ENCODE assay signal across 11 cellular contexts in genomic region chr20:31475032-31475431, GRCh38. TPM values are rescaled to one million over a fixed set of nuclear protein-coding genes. Genes with fewer than 3 reads are reported as not detected.
DNase-seq lines count a peak whose midpoint lies in the region; ATAC-seq and TF ChIP-seq lines count a peak whose summit lies in the region.
"Had no signal": no experiment of that assay in that cellular context is flagged by ENCODE, and none has a peak within 500 bp of the region (broad histone marks: within the 10 kb centered on the region; RNA-seq: fewer than 3 reads in every experiment).

Gene DEFB124 (minus strand): TSS chr20:31475127. CDS start chr20:31473013, 2,114 bp downstream.
Gene REM1 (plus strand): TSS chr20:31475288. CDS start chr20:31476446, 1,158 bp downstream.

- H3K27me3 ChIP-seq in osteoblast (ENCODE audit: insufficient read depth, low read length) = peaks cover 21% of the 10 kb centered on the region

- H3K27ac ChIP-seq in osteoblast (ENCODE audit: low read depth, low read length) = no peak within 1 kb of the TSS

- peak within 1 kb of the TSS; percentile 32 for H3K4me2 ChIP-seq in osteoblast (ENCODE audit: insufficient read depth, low read length)

- no peaks in the 10 kb centered on the region for H3K36me3 ChIP-seq in osteoblast (ENCODE audit: insufficient read depth, low read length)

- ATAC-seq in Right ventricle myocardium inferior = peak; percentile 93
- ATAC-seq in Right ventricle myocardium superior (ENCODE audit: poor library complexity) = peak; percentile 93
- ATAC-seq in GM19351 (IDR thresholded peaks at IDR 0.05; ENCODE audit: unreplicated experiment) = no peak
- ATAC-seq in HG02970 (IDR thresholded peaks at IDR 0.05; ENCODE audit: low FRiP score, unreplicated experiment) = no peak
- no peak for ATAC-seq in GM18909 (IDR thresholded peaks at IDR 0.05; ENCODE audit: poor library complexity, unreplicated experiment)
- ATAC-seq: activated CD8-positive, alpha-beta T cell treated with anti-CD3 and anti-CD28 coated beads for 36 hours had no signal

- H3K79me2 ChIP-seq in osteoblast (ENCODE audit: insufficient read depth, low read length) = no peaks in the 10 kb centered on the region

- DNase-seq in Right ventricle myocardium inferior (ENCODE audit: missing footprints) (peak; percentile 82), cardiac septum (ENCODE audit: low spot score) (no peak), Right ventricle myocardium superior (peak; percentile 76), osteoblast (ENCODE audit: insufficient read length, low spot score, missing footprints) (peak; percentile 75), D341Med (ENCODE audit: low spot score) (no peak)
- DNase-seq: activated CD8-positive, alpha-beta T cell treated with anti-CD3 and anti-CD28 coated beads for 36 hours had no signal

- intact Hi-C loops in Right ventricle myocardium inferior (cut with DNase I) (no loop called here), cardiac septum (cut with DNase I) (no loop called here), Right ventricle myocardium superior (cut with DNase I) (no loop called here)

- H4K20me1 ChIP-seq in osteoblast (ENCODE audit: insufficient read depth, low read length) = no peaks in the 10 kb centered on the region

- no peak within 1 kb of the TSS for H2AFZ ChIP-seq in osteoblast (ENCODE audit: low read length)

- H3K4me3 ChIP-seq in osteoblast (ENCODE audit: insufficient read depth, low read length) = peak within 1 kb of the TSS; percentile 25

- TF ChIP-seq CTCF in osteoblast (IDR thresholded peaks at IDR 0.05; ENCODE audit: extremely low read depth, low read depth, low read length) = no peak

- no peaks in the 10 kb centered on the region for H3K4me1 ChIP-seq in osteoblast (ENCODE audit: insufficient read depth, low read length)

- H3K9me3 ChIP-seq in osteoblast (ENCODE audit: low read depth, low read length) = no peaks in the 10 kb centered on the region

RNA-seq across cellular contexts. Expression of gene DEFB124, which starts in this region (rescaled TPM):
- total RNA-seq in Right ventricle myocardium inferior (not detected), cardiac septum (not detected), Right ventricle myocardium superior (not detected), osteoblast (not detected in 2 replicates)
- total RNA-seq: activated CD8-positive, alpha-beta T cell treated with anti-CD3 and anti-CD28 coated beads for 36 hours; M059J; RPMI7951 had no signal

RNA-seq across cellular contexts. Expression of gene REM1, which starts in this region (rescaled TPM):
- 2.4 TPM for total RNA-seq in Right ventricle myocardium inferior
- 2.1 TPM for total RNA-seq in cardiac septum
- 1.5 TPM for total RNA-seq in Right ventricle myocardium superior
- 0.29 TPM in 1 of 2 replicates, not detected in the other for total RNA-seq in osteoblast
- total RNA-seq: activated CD8-positive, alpha-beta T cell treated with anti-CD3 and anti-CD28 coated beads for 36 hours; M059J had no signal

Comparison
In these comparisons a context has a peak if more than half of its experiments do, and no peak if none do; other contexts are left out.
1. DNase-seq: peak in Right ventricle myocardium inferior (single experiment) and Right ventricle myocardium superior (single experiment); none in cardiac septum (single experiment) and D341Med (single experiment).
2. Peak in DNase-seq, H3K4me3 ChIP-seq and H3K4me2 ChIP-seq in osteoblast; RNA of the genes that start here not detected or under 1 TPM.
3. ATAC-seq: peak in Right ventricle myocardium inferior (single experiment) and Right ventricle myocardium superior (single experiment); none in GM19351 (single experiment), HG02970 (single experiment) and GM18909 (single experiment).